In genomic region chr1:166716620-166717019, GRCh38 we compare ENCODE assay signal across 26 cellular contexts.
"Had no signal": no experiment of that assay in that cellular context is flagged by ENCODE, and none has a peak within 500 bp of the region (broad histone marks: within the 10 kb centered on the region; RNA-seq: fewer than 3 reads in every experiment).

No MANE protein-coding gene starts in this region.

- H3K27me3 ChIP-seq: stomach, suprapubic skin, testis, thyroid gland, tibial artery, tibial nerve, transverse colon, upper lobe of left lung, upper lobe of right lung, uterus, vagina had no signal

- FAIRE-seq: urothelium cell line had no signal

- H3K4me3 ChIP-seq: stomach, suprapubic skin, testis, thoracic aorta, thyroid gland, tibial artery, tibial nerve, transverse colon, upper lobe of left lung, upper lobe of right lung, uterus, vagina had no signal

- H3K27ac ChIP-seq: stomach, suprapubic skin, testis, thoracic aorta, thyroid gland, tibial artery, tibial nerve, transverse colon, upper lobe of left lung, upper lobe of right lung, uterus, vagina had no signal

- H3K4me1 ChIP-seq: stomach, suprapubic skin, testis, thyroid gland, tibial artery, tibial nerve, transverse colon, upper lobe of left lung, upper lobe of right lung, uterus, vagina had no signal

- DNase-seq: stimulated activated CD4-positive, alpha-beta T cell treated with anti-CD3 and anti-CD28 coated beads, Interleukin-2, amount 100 ng/mL, for 48 hours; stimulated activated CD4-positive, alpha-beta T cell treated with anti-CD3 and anti-CD28 coated beads, Interleukin-4, amount 100 ng/mL, for 24 hours; stimulated activated CD4-positive, alpha-beta T cell treated with anti-CD3 and anti-CD28 coated beads, Interleukin-4, amount 100 ng/mL, for 4 hours; stimulated activated CD8-positive, alpha-beta memory T cell treated with anti-CD3 and anti-CD28 coated beads, Interleukin-4, amount 100 ng/mL, for 48 hours; stimulated activated naive B cell treated with anti-CD40 and anti-IgM and Interleukin-4, amounts not matched to agents 10 μg/mL and 1 μg/mL and 100 μg/mL, for 72 hours; stimulated activated naive CD4-positive, alpha-beta T cell; stimulated activated naive CD4-positive, alpha-beta T cell treated with Interleukin-2 at 50 U/mL for 16 hours; stimulated activated naive CD8-positive, alpha-beta T cell treated with anti-CD3 and anti-CD28 coated beads, Interleukin-15, amount 100 ng/mL, for 72 hours; stimulated activated naive CD8-positive, alpha-beta T cell treated with anti-CD3 and anti-CD28 coated beads, Interleukin-15, Interleukin-2, amounts not matched to agents 100 U/mL and 50 U/mL, for 24 hours; stomach; substantia nigra; testis; thyroid gland; tibial artery; transverse colon; trophoblast cell; upper lobe of left lung; upper lobe of right lung; uterus had no signal

- H3K36me3 ChIP-seq: stomach, suprapubic skin, thoracic aorta, thyroid gland, tibial artery, tibial nerve, transverse colon, upper lobe of left lung, upper lobe of right lung, uterus, vagina had no signal

- H3K9me3 ChIP-seq: testis, thoracic aorta, thyroid gland, tibial artery, transverse colon, upper lobe of right lung, uterus, vagina had no signal

- ATAC-seq: stimulated activated effector memory CD8-positive, alpha-beta T cell treated with anti-CD3 and anti-CD28 coated beads, Interleukin-12 subunit alpha, Interleukin-12 subunit beta, amount 100 ng/mL, for 72 hours; stimulated activated memory B cell treated with anti-CD40 and anti-IgM and Interleukin-4, amounts not matched to agents 10 μg/mL and 1 μg/mL and 100 μg/mL, for 72 hours; stimulated activated naive B cell treated with anti-CD40 and anti-IgM and Interleukin-4, amounts not matched to agents 10 μg/mL and 1 μg/mL and 100 μg/mL, for 72 hours; stimulated activated naive CD8-positive, alpha-beta T cell treated with anti-CD3 and anti-CD28 coated beads, Interleukin-15, amount 100 ng/mL, for 72 hours; stimulated activated naive CD8-positive, alpha-beta T cell treated with anti-CD3 and anti-CD28 coated beads, Interleukin-15, Interleukin-2, amounts not matched to agents 100 U/mL and 50 U/mL, for 24 hours; upper lobe of right lung had no signal
